ENCODE assay signal across 8 cellular contexts in genomic region chr20:63894358-63895201, GRCh38. TPM values are rescaled to one million over a fixed set of nuclear protein-coding genes. Genes with fewer than 3 reads are reported as not detected.
DNase-seq lines count a peak whose midpoint lies in the region; ATAC-seq, FAIRE-seq and TF ChIP-seq lines count a peak whose summit lies in the region.

A gene with protein sequence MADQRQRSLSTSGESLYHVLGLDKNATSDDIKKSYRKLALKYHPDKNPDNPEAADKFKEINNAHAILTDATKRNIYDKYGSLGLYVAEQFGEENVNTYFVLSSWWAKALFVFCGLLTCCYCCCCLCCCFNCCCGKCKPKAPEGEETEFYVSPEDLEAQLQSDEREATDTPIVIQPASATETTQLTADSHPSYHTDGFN (plus strand): TSS chr20:63895126. CDS start chr20:63928346, 33,220 bp downstream.

- no peak for FAIRE-seq in H54 (lab: Jason Lieb, UNC)

- no peaks in the 10 kb centered on the region for H3K9me3 Mint-ChIP-seq in natural killer cell treated with Interleukin-12 subunit alpha and Interleukin-12 subunit beta and Interleukin-15 and Interleukin-18, amount 100 ng/mL, for 72 hours

- H3K36me3 ChIP-seq in Loucy (ENCODE audit: insufficient read depth, low read length) = peaks cover 19% of the 10 kb centered on the region; the same call in 1 of the 2 replicates

- ATAC-seq in natural killer cell treated with Interleukin-12 subunit alpha and Interleukin-12 subunit beta and Interleukin-15 and Interleukin-18, amount 100 ng/mL, for 72 hours = peak; percentile 96 to 97

- H3K27ac Mint-ChIP-seq in natural killer cell treated with Interleukin-12 subunit alpha and Interleukin-12 subunit beta and Interleukin-15 and Interleukin-18, amount 100 ng/mL, for 72 hours = peak within 1 kb of the TSS; percentile 93 to 95

- H3K4me3 ChIP-seq in Loucy (ENCODE audit: low read length, poor library complexity, severe bottlenecking) = peak within 1 kb of the TSS; percentile 85

- peaks cover 42% of the 10 kb centered on the region for H3K79me2 ChIP-seq in Loucy (ENCODE audit: insufficient read depth, low read length)

- no peak for TF ChIP-seq CTCF in Loucy (conservative IDR thresholded peaks at IDR 0.05; ENCODE audit: low read length)

- H3K9me3 ChIP-seq in Loucy (ENCODE audit: insufficient read depth, low read depth, low read length) = no peaks in the 10 kb centered on the region

- peaks cover 6% of the 10 kb centered on the region for H3K36me3 Mint-ChIP-seq in natural killer cell treated with Interleukin-12 subunit alpha and Interleukin-12 subunit beta and Interleukin-15 and Interleukin-18, amount 100 ng/mL, for 72 hours

- DNase-seq in EL = peak; percentile 91
- DNase-seq in H54 (ENCODE audit: insufficient read length, low spot score) = peak; percentile 100
- DNase-seq in activated effector memory CD4-positive, alpha-beta T cell treated with Interleukin-2 at 50 U/mL for 16 hours = peak; percentile 95
- DNase-seq in fibroblast of peridontal ligament (ENCODE audit: extremely low read depth) = peak; percentile 88
- DNase-seq in natural killer cell treated with Interleukin-12 subunit alpha and Interleukin-12 subunit beta and Interleukin-15 and Interleukin-18, amount 100 ng/mL, for 72 hours (ENCODE audit: low spot score) = peak; percentile 99
- peak; percentile 89 to 97 (median 96) for DNase-seq in stimulated activated naive CD4-positive, alpha-beta T cell (lab: John Stamatoyannopoulos, UW)

- H3K9me2 ChIP-seq in Loucy (replicated peaks; ENCODE audit: low read depth, low read length) = no peaks in the 10 kb centered on the region

- peaks cover 30 to 38% of the 10 kb centered on the region in 2 donors for H3K4me1 Mint-ChIP-seq in natural killer cell treated with Interleukin-12 subunit alpha and Interleukin-12 subunit beta and Interleukin-15 and Interleukin-18, amount 100 ng/mL, for 72 hours (ENCODE audit: low read depth in 2 of 2)

- no peak within 1 kb of the TSS for H2AFZ ChIP-seq in Loucy (ENCODE audit: low read length)

- peaks cover 27% of the 10 kb centered on the region for H3K4me1 ChIP-seq in Loucy (ENCODE audit: insufficient read depth, low read length, poor library complexity, severe bottlenecking)

- H3K4me3 Mint-ChIP-seq in natural killer cell treated with Interleukin-12 subunit alpha and Interleukin-12 subunit beta and Interleukin-15 and Interleukin-18, amount 100 ng/mL, for 72 hours = peak within 1 kb of the TSS; percentile 96

- no peaks in the 10 kb centered on the region for H3K27me3 Mint-ChIP-seq in natural killer cell treated with Interleukin-12 subunit alpha and Interleukin-12 subunit beta and Interleukin-15 and Interleukin-18, amount 100 ng/mL, for 72 hours

- peaks cover 36% of the 10 kb centered on the region for H4K20me1 ChIP-seq in Loucy (ENCODE audit: insufficient read depth, low read length, poor library complexity, severe bottlenecking)

- peaks cover 12% of the 10 kb centered on the region; the same call in 1 of the 2 replicates for H3F3A ChIP-seq in Loucy (ENCODE audit: low read depth)

- H3K4me2 ChIP-seq in Loucy (ENCODE audit: low read depth, low read length, poor library complexity, severe bottlenecking) = peak within 1 kb of the TSS; percentile 90

- TF ChIP-seq POLR2A in H54 (IDR thresholded peaks at IDR 0.05; ENCODE audit: low read depth, low read length) (peak; percentile 78), Raji (IDR thresholded peaks at IDR 0.05; ENCODE audit: insufficient read depth, low read depth, low read length) (peak; percentile 65)

- peak within 1 kb of the TSS; percentile 85 for H3K9ac ChIP-seq in Loucy (ENCODE audit: low read depth, low read length, poor library complexity, severe bottlenecking)

- no peaks in the 10 kb centered on the region for H3K27me3 ChIP-seq in Loucy (ENCODE audit: insufficient read depth, low read length, poor library complexity, severe bottlenecking)

RNA-seq across cellular contexts. Expression of the gene that starts here (rescaled TPM):
- 10 to 100 TPM; 67.6 to 89.1 TPM for total RNA-seq in natural killer cell treated with Interleukin-12 subunit alpha and Interleukin-12 subunit beta and Interleukin-15 and Interleukin-18, amount 100 ng/mL, for 72 hours

Comparison
In these comparisons a context has a peak if more than half of its experiments do, and no peak if none do; other contexts are left out.
1. Peak in every context shown above with its lines: DNase-seq, ATAC-seq and H3K4me3 ChIP-seq.